ENCODE assay signal across 1 cellular context in genomic region chr20:23419657-23419994, GRCh38.
TF ChIP-seq lines count a peak whose summit lies in the region.

No MANE protein-coding gene starts in this region.

TF ChIP-seq in K562, 482 proteins besides CTCF, POLR2A, EP300 and RAD21:
- TF ChIP-seq ZBTB43 (CRISPR knock-in tag; IDR thresholded peaks at IDR 0.05) (no peak), MECOM (CRISPR knock-in tag; IDR thresholded peaks at IDR 0.05) (0 out of 2 replicates have a peak, but pooled peaks have one; percentile 32), DPF2 (IDR thresholded peaks at IDR 0.05) (0 out of 2 replicates have a peak, but pooled peaks have one; percentile 28)
